Comparison of ENCODE assay signal across 2 cellular contexts in genomic region chr3:14540209-14540575, GRCh38.
TF ChIP-seq lines count a peak whose summit lies in the region.

GRIP2 (minus strand) TSS chr3:14540342; CDS start chr3:14540308, 34 bp downstream.

TF ChIP-seq in IMR-90, 13 proteins besides CTCF, POLR2A, EP300 and RAD21:
- TF ChIP-seq CHD1 (IDR thresholded peaks at IDR 0.05; ENCODE audit: low read depth, low read length) = no peak

TF ChIP-seq in H1, 55 proteins besides CTCF, POLR2A, EP300 and RAD21:
- no peak for TF ChIP-seq TAF1 (IDR thresholded peaks at IDR 0.05; ENCODE audit: low read depth, low read length)
- no peak for TF ChIP-seq MAX (IDR thresholded peaks at IDR 0.05)
